In genomic region chr16:84617068-84617630, GRCh38 we compare ENCODE assay signal across 8 cellular contexts. TPM values are rescaled to one million over a fixed set of nuclear protein-coding genes. Genes with fewer than 3 reads are reported as not detected.
DNase-seq lines count a peak whose midpoint lies in the region; ATAC-seq and TF ChIP-seq lines count a peak whose summit lies in the region.

No MANE protein-coding gene starts in this region.

- no peaks in the 10 kb centered on the region for H3K9me3 Mint-ChIP-seq in CD8-positive, alpha-beta memory T cell
- no peaks in the 10 kb centered on the region for H3K9me3 Mint-ChIP-seq in activated T-helper 2 cell treated with anti-CD3 and anti-CD28 coated beads, Interferon-gamma antibody, Interleukin-2, Interleukin-4, amounts not matched to agents 10 μg/mL and 5 μg/mL and 100 μg/mL, durations not matched to agents 14 hours and 24 hours and 36 hours

- H4K20me1 ChIP-seq in IMR-90 (ENCODE audit: insufficient read depth, low read length) = peaks cover 57% of the 10 kb centered on the region

- peak overlapping the region; percentile 96 for H2AK9ac ChIP-seq in IMR-90 (replicated peaks; ENCODE audit: low read depth, low read length, poor library complexity)

- peak overlapping the region; percentile 16 to 54; a peak in 2 of 4 replicates for H4K8ac ChIP-seq in IMR-90 (ENCODE audit: low read depth in 2 of 2, low read length in 2 of 2)

- H3K23ac ChIP-seq in IMR-90 (ENCODE audit: low read depth, low read length) = peak overlapping the region; percentile 98

- H3K9ac ChIP-seq in IMR-90 (ENCODE audit: low read depth, low read length) = peak overlapping the region; percentile 89

- intact Hi-C loops in IMR-90 (cut with micrococcal nuclease) (loop anchor here (10.0 kb wide), 1 partner anchor 322 kb away; the partner anchor contains the start of gene WFDC1), heart left ventricle (cut with DNase I) (loop anchor here in 2 of 10 donors (10.0 kb wide), 2 partner anchors 62 to 332 kb away; no protein-coding TSS in a partner anchor)
- intact Hi-C loops in activated T-helper 2 cell treated with anti-CD3 and anti-CD28 coated beads, Interferon-gamma antibody, Interleukin-2, Interleukin-4, amounts not matched to agents 10 μg/mL and 5 μg/mL and 100 μg/mL, durations not matched to agents 14 hours and 24 hours and 36 hours (cut with micrococcal nuclease) = loop anchor here (5.0 kb wide), 1 partner anchor 410 kb away; the partner anchor contains the start of gene KIAA0513

- H3K27me3 Mint-ChIP-seq in CD8-positive, alpha-beta memory T cell = peaks cover 0 to 4% of the 10 kb centered on the region in 2 donors
- peaks cover 6% of the 10 kb centered on the region for H3K27me3 Mint-ChIP-seq in activated T-helper 2 cell treated with anti-CD3 and anti-CD28 coated beads, Interferon-gamma antibody, Interleukin-2, Interleukin-4, amounts not matched to agents 10 μg/mL and 5 μg/mL and 100 μg/mL, durations not matched to agents 14 hours and 24 hours and 36 hours (ENCODE audit: low read depth)

- H2AFZ ChIP-seq in IMR-90 (replicated peaks; ENCODE audit: low read length, poor library complexity) = peak overlapping the region; percentile 78

- 0% methylated on average over 12 of the region's 30 CpGs; no CpG with 5 or more reads in 1 of the 2 experiments for WGBS in IMR-90 (ENCODE audit: extremely low coverage in 2 of 2, insufficient read length in 1 of 2), 2 experiments
- 4 to 14% (median 7%) methylated on average over 9 to 30 of the region's 30 CpGs for WGBS in heart left ventricle, 4 donors

- H2BK5ac ChIP-seq in IMR-90 (ENCODE audit: low read depth, low read length, poor library complexity, severe bottlenecking) = peak overlapping the region; percentile 90

- no peak for TF ChIP-seq CTCF in IMR-90 (conservative IDR thresholded peaks at IDR 0.05; ENCODE audit: low read depth, low read length)
- peak in 1 of 12 donors; percentile 3 for TF ChIP-seq CTCF in heart left ventricle (IDR thresholded peaks at IDR 0.05)

- TF ChIP-seq RAD21 in IMR-90 (IDR thresholded peaks at IDR 0.05; ENCODE audit: low read length) = no peak

- peaks cover 48 to 57% (median 56%) of the 10 kb centered on the region in 3 donors for H3K4me1 Mint-ChIP-seq in CD8-positive, alpha-beta memory T cell
- H3K4me1 Mint-ChIP-seq in activated T-helper 2 cell treated with anti-CD3 and anti-CD28 coated beads, Interferon-gamma antibody, Interleukin-2, Interleukin-4, amounts not matched to agents 10 μg/mL and 5 μg/mL and 100 μg/mL, durations not matched to agents 14 hours and 24 hours and 36 hours (ENCODE audit: low read depth) = peaks cover 47% of the 10 kb centered on the region

- H3K27ac ChIP-seq in CD8-positive, alpha-beta memory T cell (ENCODE audit: low read depth, low read length) = peak overlapping the region; percentile 81
- H3K27ac ChIP-seq in IMR-90 (ENCODE audit: insufficient read depth, low read length) = peak overlapping the region; percentile 88
- peak overlapping the region in 11 of 12 donors; percentile 37 to 87 (median 57) for H3K27ac ChIP-seq in heart left ventricle

- peak overlapping the region; percentile 78 for H3K4ac ChIP-seq in IMR-90 (ENCODE audit: low read depth, low read length)

- peak overlapping the region; percentile 6; the same call in 1 of the 2 replicates for H3K18ac ChIP-seq in IMR-90 (ENCODE audit: low read depth, low read length)

- peaks cover 4 to 41% (median 13%) of the 10 kb centered on the region in 3 donors for H3K36me3 Mint-ChIP-seq in CD8-positive, alpha-beta memory T cell
- H3K36me3 Mint-ChIP-seq in activated T-helper 2 cell treated with anti-CD3 and anti-CD28 coated beads, Interferon-gamma antibody, Interleukin-2, Interleukin-4, amounts not matched to agents 10 μg/mL and 5 μg/mL and 100 μg/mL, durations not matched to agents 14 hours and 24 hours and 36 hours (ENCODE audit: low read depth) = peaks cover 46% of the 10 kb centered on the region

- peak; percentile 30 for ATAC-seq in GM21381 (IDR thresholded peaks at IDR 0.05; ENCODE audit: unreplicated experiment)
- ATAC-seq in IMR-90 (ENCODE audit: low read depth) = no peak; the same call in 1 of the 2 replicates
- ATAC-seq in heart left ventricle = no peak

- in situ Hi-C loops in IMR-90 (cut with MboI; ENCODE audit: low sequenced_read_pairs) = no loop called here

- H2BK120ac ChIP-seq in IMR-90 (ENCODE audit: low read depth, low read length) = peak overlapping the region; percentile 21; the same call in 1 of the 2 replicates

- TF ChIP-seq POLR2A in IMR-90 (IDR thresholded peaks at IDR 0.05; ENCODE audit: low read depth, low read length) (no peak), heart left ventricle (IDR thresholded peaks at IDR 0.05) (no peak)

- peak overlapping the region; percentile 66; the same call in 1 of the 2 replicates for H4K91ac ChIP-seq in IMR-90 (ENCODE audit: insufficient read depth, low read depth, low read length)

- H2BK15ac ChIP-seq in IMR-90 (ENCODE audit: low read depth, low read length) = no peak overlapping the region

- H4K5ac ChIP-seq in IMR-90 (ENCODE audit: low read depth, low read length) = no peak overlapping the region

- H3K4me1 ChIP-seq in CD8-positive, alpha-beta memory T cell (ENCODE audit: insufficient read depth, low read length) = peaks cover 48% of the 10 kb centered on the region
- H3K4me1 ChIP-seq in IMR-90 (ENCODE audit: control insufficient read depth, insufficient read depth, low read length) (peaks cover 28% of the 10 kb centered on the region), heart left ventricle (peaks cover 0 to 61% (median 12%) of the 10 kb centered on the region in 12 donors)

- peak overlapping the region; percentile 96 for H3K4me2 ChIP-seq in IMR-90 (ENCODE audit: low read depth, low read length)

- peak overlapping the region; percentile 86 for H3K4me3 ChIP-seq in CD8-positive, alpha-beta memory T cell (ENCODE audit: low read length)
- peak overlapping the region; percentile 90 for H3K4me3 ChIP-seq in IMR-90 (ENCODE audit: insufficient read depth, low read depth, low read length)
- H3K4me3 ChIP-seq in heart left ventricle = peak overlapping the region; percentile 31 to 96 (median 74)
- H3K4me3 ChIP-seq in skeletal muscle cell (ENCODE audit: low read depth, low read length) = peak overlapping the region; percentile 89

- H3K4me3 Mint-ChIP-seq in CD8-positive, alpha-beta memory T cell = peak overlapping the region; percentile 93 to 98 (median 96)
- H3K4me3 Mint-ChIP-seq in activated T-helper 2 cell treated with anti-CD3 and anti-CD28 coated beads, Interferon-gamma antibody, Interleukin-2, Interleukin-4, amounts not matched to agents 10 μg/mL and 5 μg/mL and 100 μg/mL, durations not matched to agents 14 hours and 24 hours and 36 hours (ENCODE audit: low read depth) = peak overlapping the region; percentile 92

- H3K56ac ChIP-seq in IMR-90 (ENCODE audit: extremely low read depth, insufficient read depth, low read length) = peak overlapping the region; percentile 70

- CTCF ChIA-PET in CD8-positive, alpha-beta memory T cell (lab: Charles Lee) = interaction anchor here (1.2 to 4.8 kb wide), 7 partner anchors 9 to 111 kb away, joined by 3 to 53 read pairs (median 6); no protein-coding TSS in a partner anchor
- CTCF ChIA-PET in IMR-90 (lab: Yijun Ruan, JAX) = no interaction called here

- POLR2A ChIA-PET in CD8-positive, alpha-beta memory T cell (lab: Charles Lee) = interaction anchor here (1.0 to 5.7 kb wide), 12 partner anchors 8 to 111 kb away, joined by 3 to 82 read pairs (median 6); no protein-coding TSS in a partner anchor
- POLR2A ChIA-PET in IMR-90 (lab: Charles Lee; ENCODE audit: unreplicated experiment) = no interaction called here

- 0 out of 2 replicates have a peak overlapping the region, but pooled peaks have one; percentile 21 for H2BK20ac ChIP-seq in IMR-90 (ENCODE audit: low read depth, low read length)

- dilution Hi-C loops in IMR-90 (cut with HindIII; ENCODE audit: low sequenced_read_pairs, unreplicated experiment) = no loop called here

- no peaks in the 10 kb centered on the region for H3K9me3 ChIP-seq in CD8-positive, alpha-beta memory T cell (ENCODE audit: low read length)
- H3K9me3 ChIP-seq in IMR-90 (ENCODE audit: control insufficient read depth, insufficient read depth, low read length) = no peaks in the 10 kb centered on the region
- no peaks in the 10 kb centered on the region for H3K9me3 ChIP-seq in heart left ventricle

- peaks cover 5 to 54% of the 10 kb centered on the region in 2 experiments for H3K79me1 ChIP-seq in IMR-90 (ENCODE audit: low read depth in 1 of 2, low read length in 2 of 2)

- peak overlapping the region; percentile 96 for H3K14ac ChIP-seq in IMR-90 (replicated peaks; ENCODE audit: low read depth, low read length)

- H2AK5ac ChIP-seq in IMR-90 (ENCODE audit: low read depth, low read length) = peak overlapping the region; percentile 15

- H3K36me3 ChIP-seq in CD8-positive, alpha-beta memory T cell (ENCODE audit: insufficient read depth, low read length) = no peaks in the 10 kb centered on the region
- H3K36me3 ChIP-seq in IMR-90 (ENCODE audit: control insufficient read depth, insufficient read depth, low read length) (peaks cover 26% of the 10 kb centered on the region), heart left ventricle (peaks cover 0 to 5% (median 0%) of the 10 kb centered on the region in 9 donors)

- no peaks in the 10 kb centered on the region for H3K27me3 ChIP-seq in CD8-positive, alpha-beta memory T cell (ENCODE audit: insufficient read depth, low read length, poor library complexity, severe bottlenecking)
- no peaks in the 10 kb centered on the region for H3K27me3 ChIP-seq in IMR-90 (ENCODE audit: control insufficient read depth, insufficient read depth, low read length)
- H3K27me3 ChIP-seq in heart left ventricle = peaks cover 0 to 8% (median 0%) of the 10 kb centered on the region in 9 donors

- peak in 3 of 5 donors; percentile 29 to 65 (median 53) for DNase-seq in CD8-positive, alpha-beta memory T cell
- DNase-seq in IMR-90 (no peak), heart left ventricle (peak in 3 of 5 donors; percentile 23 to 72 (median 39)), skeletal muscle cell (ENCODE audit: low read depth) (no peak), NCI-H2196 (lab: John Stamatoyannopoulos, UW; ENCODE audit: unreplicated experiment) (no peak), cerebellar cortex (ENCODE audit: low spot score) (no peak)
- peak; percentile 52 for DNase-seq in activated T-helper 2 cell treated with anti-CD3 and anti-CD28 coated beads, Interferon-gamma antibody, Interleukin-2, Interleukin-4, amounts not matched to agents 10 μg/mL and 5 μg/mL and 100 μg/mL, durations not matched to agents 14 hours and 24 hours and 36 hours (ENCODE audit: low spot score)

- peaks cover 32% of the 10 kb centered on the region for H3K9me1 ChIP-seq in IMR-90 (ENCODE audit: insufficient read depth, low read length)

- peak overlapping the region; percentile 85 to 97 (median 92) for H3K27ac Mint-ChIP-seq in CD8-positive, alpha-beta memory T cell
- peak overlapping the region; percentile 76 for H3K27ac Mint-ChIP-seq in activated T-helper 2 cell treated with anti-CD3 and anti-CD28 coated beads, Interferon-gamma antibody, Interleukin-2, Interleukin-4, amounts not matched to agents 10 μg/mL and 5 μg/mL and 100 μg/mL, durations not matched to agents 14 hours and 24 hours and 36 hours

- BruUV-seq in IMR-90 (replicated peaks; lab: Mats Ljungman, UMichigan) = no TSS peak

RNA-seq across cellular contexts. Expression of gene COTL1, which starts 0.7 kb away (rescaled TPM):
- 100 to 1,000 TPM; 373 to 388 TPM for total RNA-seq in CD8-positive, alpha-beta memory T cell
- 653 TPM for polyA plus RNA-seq in CD8-positive, alpha-beta memory T cell
- total RNA-seq in IMR-90 (2012; rRNA removed) = 144 and 166 TPM in 2 replicates
- polyA plus RNA-seq in IMR-90 (2012; rRNA removed) = 258 and 270 TPM in 2 replicates
- polyA plus RNA-seq in IMR-90 (2012; cell fraction: cytosol; rRNA removed) = 343 and 372 TPM in 2 replicates
- polyA plus RNA-seq in IMR-90 (2012; cell fraction: nucleus; rRNA removed; ENCODE audit: low replicate concordance) = 158 and 196 TPM in 2 replicates
- 478 and 483 TPM in 2 replicates for total RNA-seq in activated T-helper 2 cell treated with anti-CD3 and anti-CD28 coated beads, Interferon-gamma antibody, Interleukin-2, Interleukin-4, amounts not matched to agents 10 μg/mL and 5 μg/mL and 100 μg/mL, durations not matched to agents 14 hours and 24 hours and 36 hours
- 100 to 1,000 TPM in 1 of 9 donors, 10 to 100 TPM in 5, 1 to 10 TPM in 3; 6.8 to 120 (median 11.0) TPM for total RNA-seq in heart left ventricle
- polyA plus RNA-seq in heart left ventricle = 10 to 100 TPM in 1 of 2 donors, 1 to 10 TPM in 1; 5.2 to 23.8 TPM

RNA-seq across cellular contexts. Expression of gene KLHL36, which starts 31.2 kb away (rescaled TPM):
- 10 to 100 TPM; 39.7 to 41.2 TPM for total RNA-seq in CD8-positive, alpha-beta memory T cell
- polyA plus RNA-seq in CD8-positive, alpha-beta memory T cell = 34.0 TPM
- total RNA-seq in IMR-90 (2012; rRNA removed) = 45.9 and 50.3 TPM in 2 replicates
- 46.3 and 48.9 TPM in 2 replicates for polyA plus RNA-seq in IMR-90 (2012; rRNA removed)
- polyA plus RNA-seq in IMR-90 (2012; cell fraction: cytosol; rRNA removed) = 23.9 and 49.3 TPM in 2 replicates
- 99.5 and 176 TPM in 2 replicates for polyA plus RNA-seq in IMR-90 (2012; cell fraction: nucleus; rRNA removed; ENCODE audit: low replicate concordance)
- 57.7 and 59.6 TPM in 2 replicates for total RNA-seq in activated T-helper 2 cell treated with anti-CD3 and anti-CD28 coated beads, Interferon-gamma antibody, Interleukin-2, Interleukin-4, amounts not matched to agents 10 μg/mL and 5 μg/mL and 100 μg/mL, durations not matched to agents 14 hours and 24 hours and 36 hours
- 10 to 100 TPM; 44.0 to 93.0 (median 62.0) TPM for total RNA-seq in heart left ventricle
- 10 to 100 TPM; 19.2 to 39.2 TPM for polyA plus RNA-seq in heart left ventricle

Comparison
In these comparisons a context has a peak if more than half of its experiments do, and no peak if none do; other contexts are left out.
1. DNase-seq: peak in CD8-positive, alpha-beta memory T cell (3 of 5), activated T-helper 2 cell treated with anti-CD3 and anti-CD28 coated beads, Interferon-gamma antibody, Interleukin-2, Interleukin-4, amounts not matched to agents 10 μg/mL and 5 μg/mL and 100 μg/mL, durations not matched to agents 14 hours and 24 hours and 36 hours (single experiment) and heart left ventricle (3 of 5); none in IMR-90 (single experiment), skeletal muscle cell (single experiment), NCI-H2196 (single experiment) and cerebellar cortex (single experiment).
2. Peak in every context shown above with its lines, with median percentiles within 50 percentile points of each other: H3K27ac ChIP-seq and H3K4me3 ChIP-seq.